ENCODE assay signal across 1 cellular context in genomic region chr11:46726206-46726862, GRCh38.
TF ChIP-seq lines count a peak whose summit lies in the region.

No MANE protein-coding gene starts in this region.

TF ChIP-seq in K562, 482 proteins besides CTCF, POLR2A, EP300 and RAD21 (continues in another document):
- TF ChIP-seq TFAP4 (CRISPR knock-in tag; IDR thresholded peaks at IDR 0.05; ENCODE audit: borderline replicate concordance) (no peak), KDM1A (IDR thresholded peaks at IDR 0.05) (peak; percentile 49 to 71), ELF2 (CRISPR knock-in tag; IDR thresholded peaks at IDR 0.05) (no peak), ESRRA (IDR thresholded peaks at IDR 0.05; ENCODE audit: borderline replicate concordance, low read depth) (peak; percentile 52; the same call in 1 of the 2 replicates), BMI1 (IDR thresholded peaks at IDR 0.05; ENCODE audit: low read length) (no peak), BHLHE40 (IDR thresholded peaks at IDR 0.05; ENCODE audit: low read length) (no peak), FOXM1 (IDR thresholded peaks at IDR 0.05; ENCODE audit: low read depth) (no peak), FOXM1 (CRISPR knock-in tag; IDR thresholded peaks at IDR 0.05; ENCODE audit: low read depth) (no peak), USF1 (CRISPR knock-in tag; IDR thresholded peaks at IDR 0.05) (no peak), ZBTB34 (CRISPR knock-in tag; IDR thresholded peaks at IDR 0.05) (no peak), CBX3 (IDR thresholded peaks at IDR 0.05; ENCODE audit: borderline replicate concordance in 1 of 2, low read length in 2 of 2) (0 out of 3 replicates have a peak, but pooled peaks of 1 of the 2 experiments have one; percentile 34), CREBBP (IDR thresholded peaks at IDR 0.05; ENCODE audit: low read depth, low read length) (no peak), RCOR1 (IDR thresholded peaks at IDR 0.05; ENCODE audit: borderline replicate concordance in 1 of 2, low read depth in 2 of 2, low read length in 2 of 2) (0 out of 4 replicates have a peak, but pooled peaks of 1 of the 2 experiments have one; percentile 42), TRIM25 (IDR thresholded peaks at IDR 0.05; ENCODE audit: borderline replicate concordance) (no peak), ZNF282 (CRISPR knock-in tag; IDR thresholded peaks at IDR 0.05) (no peak), TEAD1 (CRISPR knock-in tag; IDR thresholded peaks at IDR 0.05) (no peak), CBX1 (IDR thresholded peaks at IDR 0.05; ENCODE audit: low read depth) (0 out of 2 replicates have a peak, but pooled peaks have one; percentile 25), CLOCK (CRISPR knock-in tag; IDR thresholded peaks at IDR 0.05; ENCODE audit: borderline replicate concordance) (no peak), ZMIZ1 (IDR thresholded peaks at IDR 0.05; ENCODE audit: low read depth in 2 of 2, low read length in 2 of 2) (no peak), ZNF395 (CRISPR knock-in tag; IDR thresholded peaks at IDR 0.05) (no peak), HOMEZ (CRISPR knock-in tag; IDR thresholded peaks at IDR 0.05) (no peak), PATZ1 (CRISPR knock-in tag; IDR thresholded peaks at IDR 0.05; ENCODE audit: borderline replicate concordance) (no peak), BCLAF1 (IDR thresholded peaks at IDR 0.05; ENCODE audit: borderline replicate concordance in 1 of 2, control insufficient read depth in 1 of 2, low read depth in 2 of 2, low read length in 1 of 2) (no peak), ZNF239 (CRISPR knock-in tag; IDR thresholded peaks at IDR 0.05) (no peak), PTBP1 (IDR thresholded peaks at IDR 0.05; ENCODE audit: low read depth, low read length) (0 out of 2 replicates have a peak, but pooled peaks have one; percentile 62), KAT7 (CRISPR knock-in tag; IDR thresholded peaks at IDR 0.05; ENCODE audit: borderline replicate concordance) (no peak), RBM25 (IDR thresholded peaks at IDR 0.05; ENCODE audit: low read depth, low read length, severe bottlenecking) (peak; percentile 92), DLX4 (CRISPR knock-in tag; IDR thresholded peaks at IDR 0.05) (no peak), POLR2B (IDR thresholded peaks at IDR 0.05; ENCODE audit: low read depth, partially characterized antibody) (no peak), ZNF778 (CRISPR knock-in tag; IDR thresholded peaks at IDR 0.05) (no peak), ETS2 (tag; IDR thresholded peaks at IDR 0.05; ENCODE audit: borderline replicate concordance, poor library complexity, severe bottlenecking) (no peak), MXD1 (CRISPR knock-in tag; IDR thresholded peaks at IDR 0.05; ENCODE audit: borderline replicate concordance, poor library complexity, severe bottlenecking) (no peak), ZNF740 (CRISPR knock-in tag; IDR thresholded peaks at IDR 0.05) (peak; percentile 57; the same call in 1 of the 2 replicates), ZNF740 (tag; IDR thresholded peaks at IDR 0.05) (no peak)
